29 cellular contexts compared by ENCODE assay signal in genomic region chr21:43745772-43746517, GRCh38.
"Had no signal": no experiment of that assay in that cellular context is flagged by ENCODE, and none has a peak within 500 bp of the region (broad histone marks: within the 10 kb centered on the region; RNA-seq: fewer than 3 reads in every experiment).

No MANE protein-coding gene starts in this region.

- H3K4me3 ChIP-seq: MG63 had no signal

- H3K9me3 Mint-ChIP-seq: activated CD4-positive, alpha-beta T cell treated with anti-CD3 and anti-CD28 coated beads, Interleukin-2, amount 10 ng/mL, durations not matched to agents 24 days and 14 days; activated CD8-positive, alpha-beta T cell treated with anti-CD3 and anti-CD28 coated beads for 36 hours; activated naive CD4-positive, alpha-beta T cell treated with anti-CD3 and anti-CD28 coated beads, Interleukin-2, amount 50 U/mL, for 24 hours; activated naive CD8-positive, alpha-beta T cell treated with anti-CD3 and anti-CD28 coated beads, Interleukin-2, amount 10 ng/mL, durations not matched to agents 7 days and 5 days; activated T-cell treated with anti-CD3 and anti-CD28 coated beads, Interleukin-2, amount 50 U/mL, for 72 hours; activated T-helper 17 cell treated with anti-CD3 and anti-CD28 coated beads, Interleukin-2, amount 50 U/mL, for 72 hours; central memory CD8-positive, alpha-beta T cell had no signal

- H3K4me3 Mint-ChIP-seq: activated CD4-positive, alpha-beta T cell treated with anti-CD3 and anti-CD28 coated beads, Interleukin-2, amount 10 ng/mL, durations not matched to agents 24 days and 14 days; activated CD8-positive, alpha-beta T cell treated with anti-CD3 and anti-CD28 coated beads for 36 hours; activated naive CD4-positive, alpha-beta T cell treated with anti-CD3 and anti-CD28 coated beads, Interleukin-2, amount 50 U/mL, for 24 hours; activated naive CD8-positive, alpha-beta T cell treated with anti-CD3 and anti-CD28 coated beads, Interleukin-2, amount 10 ng/mL, durations not matched to agents 7 days and 5 days; activated T-cell treated with anti-CD3 and anti-CD28 coated beads, Interleukin-2, amount 50 U/mL, for 72 hours; activated T-helper 17 cell treated with anti-CD3 and anti-CD28 coated beads, Interleukin-2, amount 50 U/mL, for 72 hours; central memory CD8-positive, alpha-beta T cell had no signal

- H3K9me3 ChIP-seq: MG63 had no signal

- H3K27ac Mint-ChIP-seq: activated CD4-positive, alpha-beta T cell treated with anti-CD3 and anti-CD28 coated beads, Interleukin-2, amount 10 ng/mL, durations not matched to agents 24 days and 14 days; activated CD8-positive, alpha-beta T cell treated with anti-CD3 and anti-CD28 coated beads for 36 hours; activated naive CD4-positive, alpha-beta T cell treated with anti-CD3 and anti-CD28 coated beads, Interleukin-2, amount 50 U/mL, for 24 hours; activated naive CD8-positive, alpha-beta T cell treated with anti-CD3 and anti-CD28 coated beads, Interleukin-2, amount 10 ng/mL, durations not matched to agents 7 days and 5 days; activated T-cell treated with anti-CD3 and anti-CD28 coated beads, Interleukin-2, amount 50 U/mL, for 72 hours; activated T-helper 17 cell treated with anti-CD3 and anti-CD28 coated beads, Interleukin-2, amount 50 U/mL, for 72 hours had no signal

- H3K27ac ChIP-seq: brain microvascular endothelial cell, WERI-Rb-1 had no signal

- H3K27me3 ChIP-seq: brain microvascular endothelial cell, MG63 had no signal

- DNase-seq: activated CD4-positive, alpha-beta T cell treated with anti-CD3 and anti-CD28 coated beads, Interleukin-2, amount 10 ng/mL, durations not matched to agents 24 days and 14 days; activated CD4-positive, alpha-beta T cell treated with anti-CD3 and anti-CD28 coated beads, Interleukin-2, amount 50 U/mL, for 4 hours; activated CD8-positive, alpha-beta T cell treated with anti-CD3 and anti-CD28 coated beads for 36 hours; activated gamma-delta T cell; activated naive CD4-positive, alpha-beta T cell treated with Interleukin-2 at 50 U/mL for 16 hours; activated naive CD8-positive, alpha-beta T cell treated with anti-CD3 and anti-CD28 coated beads, Interleukin-2, amount 10 ng/mL, durations not matched to agents 7 days and 5 days; activated T-cell treated with anti-CD3 and anti-CD28 coated beads, Interleukin-2, amount 50 U/mL, for 1 hour; activated T-cell treated with anti-CD3 and anti-CD28 coated beads, Interleukin-2, amount 50 U/mL, for 72 hours; brain microvascular endothelial cell; Karpas-422; KBM-7; MG63; NCI-H1048; NCI-H1105 treated with DMSO at 0.1 percent for 48 hours; NCI-H1436; NCI-H1694; NCI-H1930; NCI-H2081 treated with DMSO at 0.1 percent for 48 hours; NCI-H345; NCI-H524 treated with DMSO at 0.1 percent for 48 hours; SHP77 treated with DMSO at 0.1 percent for 48 hours; SW 1271; T-helper 1 cell; T1000; WERI-Rb-1 had no signal

- H3K4me1 Mint-ChIP-seq: activated naive CD4-positive, alpha-beta T cell treated with anti-CD3 and anti-CD28 coated beads, Interleukin-2, amount 50 U/mL, for 24 hours had no signal

- H3K27me3 Mint-ChIP-seq: activated CD4-positive, alpha-beta T cell treated with anti-CD3 and anti-CD28 coated beads, Interleukin-2, amount 10 ng/mL, durations not matched to agents 24 days and 14 days; activated CD8-positive, alpha-beta T cell treated with anti-CD3 and anti-CD28 coated beads for 36 hours; activated naive CD4-positive, alpha-beta T cell treated with anti-CD3 and anti-CD28 coated beads, Interleukin-2, amount 50 U/mL, for 24 hours; activated naive CD8-positive, alpha-beta T cell treated with anti-CD3 and anti-CD28 coated beads, Interleukin-2, amount 10 ng/mL, durations not matched to agents 7 days and 5 days; activated T-helper 17 cell treated with anti-CD3 and anti-CD28 coated beads, Interleukin-2, amount 50 U/mL, for 72 hours; central memory CD8-positive, alpha-beta T cell had no signal

- ATAC-seq: activated CD8-positive, alpha-beta T cell treated with anti-CD3 and anti-CD28 coated beads for 36 hours; activated T-cell treated with anti-CD3 and anti-CD28 coated beads, Interleukin-2, amount 50 U/mL, for 72 hours; activated T-helper 17 cell treated with anti-CD3 and anti-CD28 coated beads, Interleukin-2, amount 50 U/mL, for 72 hours; Panc1 had no signal
